In genomic region chr17:48816774-48817590, GRCh38 we compare ENCODE assay signal across 8 cellular contexts. TPM values are rescaled to one million over a fixed set of nuclear protein-coding genes. Genes with fewer than 3 reads are reported as not detected.
A peak's percentile ranks its signal among the peaks of the same experiment; 100 is the strongest.
DNase-seq lines count a peak whose midpoint lies in the region; ATAC-seq, FAIRE-seq and TF ChIP-seq lines count a peak whose summit lies in the region.

Gene TTLL6, minus strand, starts transcription at chr17:48817229. Its CDS starts 157 bp downstream, at chr17:48817072.

- H3K4me2 ChIP-seq in Loucy (ENCODE audit: low read depth, low read length, poor library complexity, severe bottlenecking): peak within 1 kb of the TSS; percentile 96

- H3K9me3 ChIP-seq in Loucy (ENCODE audit: insufficient read depth, low read depth, low read length) (no peaks in the 10 kb centered on the region), neuron (ENCODE audit: low read length) (no peaks in the 10 kb centered on the region), stomach smooth muscle (ENCODE audit: control insufficient read depth in 2 of 2, low read length in 2 of 2) (no peaks in the 10 kb centered on the region)

- DNase-seq in AG20443 (ENCODE audit: low spot score): peak; percentile 83
- peak; percentile 97 to 98 for DNase-seq in SHP77 (lab: John Stamatoyannopoulos, UW)
- peak; percentile 66 for DNase-seq in activated gamma-delta T cell (lab: John Stamatoyannopoulos, UW)
- DNase-seq in frontal cortex (ENCODE audit: low spot score in 2 of 2): peak; percentile 77 to 81

- H3K79me2 ChIP-seq in Loucy (ENCODE audit: insufficient read depth, low read length): no peaks in the 10 kb centered on the region

- no peaks in the 10 kb centered on the region for H4K20me1 ChIP-seq in Loucy (ENCODE audit: insufficient read depth, low read length, poor library complexity, severe bottlenecking)

- H3K27me3 ChIP-seq in Loucy (ENCODE audit: insufficient read depth, low read length, poor library complexity, severe bottlenecking) (no peaks in the 10 kb centered on the region), neuron (ENCODE audit: insufficient read depth, low read length) (peaks cover 24% of the 10 kb centered on the region), stomach smooth muscle (ENCODE audit: control insufficient read depth in 1 of 2, insufficient read depth in 2 of 2, low read length in 2 of 2) (peaks cover 30 to 41% of the 10 kb centered on the region in 2 donors)

- H2AFZ ChIP-seq in Loucy (ENCODE audit: low read length) (peak within 1 kb of the TSS; percentile 80), neuron (ENCODE audit: low read depth, low read length) (peak within 1 kb of the TSS; percentile 63)

- H3F3A ChIP-seq in Loucy (ENCODE audit: low read depth): peaks cover 9% of the 10 kb centered on the region; the same call in 1 of the 2 replicates

- no peak for FAIRE-seq in frontal cortex (lab: Jason Lieb, UNC)

- ATAC-seq in GM19468 (IDR thresholded peaks at IDR 0.05; ENCODE audit: extremely low read depth, unreplicated experiment): peak; percentile 51

- H3K9me2 ChIP-seq in Loucy (replicated peaks; ENCODE audit: low read depth, low read length): no peaks in the 10 kb centered on the region

- H3K4me1 ChIP-seq in Loucy (ENCODE audit: insufficient read depth, low read length, poor library complexity, severe bottlenecking) (peaks cover 12% of the 10 kb centered on the region), neuron (ENCODE audit: insufficient read depth, low read length) (peaks cover 24% of the 10 kb centered on the region), stomach smooth muscle (ENCODE audit: control insufficient read depth, insufficient read depth, low read length) (peaks cover 8% of the 10 kb centered on the region)

- H3K36me3 ChIP-seq in Loucy (ENCODE audit: insufficient read depth, low read length) (no peaks in the 10 kb centered on the region), neuron (ENCODE audit: insufficient read depth, low read length) (no peaks in the 10 kb centered on the region), stomach smooth muscle (ENCODE audit: control insufficient read depth in 2 of 2, insufficient read depth in 2 of 2, low read length in 2 of 2) (no peaks in the 10 kb centered on the region)

- no peak for TF ChIP-seq CTCF in Loucy (conservative IDR thresholded peaks at IDR 0.05; ENCODE audit: low read length)

- H3K9ac ChIP-seq in Loucy (ENCODE audit: low read depth, low read length, poor library complexity, severe bottlenecking) (peak within 1 kb of the TSS; percentile 43), stomach smooth muscle (ENCODE audit: low read length in 2 of 2) (no peak within 1 kb of the TSS)

- H3K4me3 ChIP-seq in Loucy (ENCODE audit: low read length, poor library complexity, severe bottlenecking) (peak within 1 kb of the TSS; percentile 73), neuron (ENCODE audit: low read length) (peak within 1 kb of the TSS; percentile 39), stomach smooth muscle (ENCODE audit: low read length in 2 of 2) (peak within 1 kb of the TSS; percentile 43 to 67)

- no peak within 1 kb of the TSS for H3K27ac ChIP-seq in stomach smooth muscle (ENCODE audit: low read length)

RNA-seq across cellular contexts. Expression of gene TTLL6, which starts in this region (rescaled TPM):
- total RNA-seq in frontal cortex: not detected

Comparison
In these comparisons a context has a peak if more than half of its experiments do, and no peak if none do; other contexts are left out.
1. Peak in DNase-seq in frontal cortex; RNA of the gene not detected or under 1 TPM.